1 cellular context compared by ENCODE assay signal in the genomic region with DNA sequence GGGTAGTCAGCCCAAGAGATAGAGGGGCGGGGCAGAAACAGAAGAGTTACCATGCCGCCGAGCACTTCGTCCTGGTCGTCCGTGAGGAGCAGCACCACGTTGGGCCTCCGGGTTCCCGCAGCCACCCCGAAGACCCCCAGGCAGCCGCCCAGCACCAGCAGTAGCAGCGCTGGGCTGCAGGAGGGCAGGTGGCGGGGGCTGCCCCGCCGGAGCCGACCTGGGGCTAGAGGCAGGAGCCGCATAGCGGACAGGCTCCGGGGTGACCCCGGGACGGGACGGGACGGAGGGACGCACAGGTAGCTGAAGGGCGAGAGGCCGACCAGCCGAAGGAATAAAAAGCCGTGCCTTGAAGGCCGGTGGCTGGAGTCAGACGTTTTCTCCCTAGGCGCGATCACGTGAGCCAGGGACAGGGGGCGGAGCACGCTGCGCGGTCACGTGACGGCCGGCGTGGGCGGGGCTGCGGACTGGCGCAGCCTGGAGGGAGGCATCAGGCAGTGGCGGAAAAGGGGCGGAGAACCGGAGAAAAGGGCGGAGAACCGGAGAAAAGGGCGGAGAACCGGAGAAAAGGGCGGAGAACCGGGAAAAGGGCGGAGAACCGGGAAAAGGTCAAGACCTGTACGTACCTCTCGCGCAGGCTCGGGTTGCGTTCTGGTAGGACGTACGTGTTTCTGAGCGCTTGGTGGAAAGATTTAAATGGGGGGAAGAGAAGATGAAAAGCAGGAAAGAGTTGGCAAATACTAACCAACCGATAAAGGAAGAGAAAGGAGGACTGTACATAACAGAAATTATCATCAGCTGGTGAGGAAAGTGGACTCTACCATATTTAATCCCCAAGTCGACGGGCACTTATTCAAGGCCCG.
TF ChIP-seq lines count a peak whose summit lies in the region.

Gene GNS, minus strand, starts transcription at position 372 of the 860 bp plus-strand sequence. Its CDS starts 130 bp downstream, at position 242.

TF ChIP-seq in GM12878, 131 proteins besides CTCF, POLR2A, EP300 and RAD21 (continued from another document):
- TF ChIP-seq RELA (IDR thresholded peaks at IDR 0.05; ENCODE audit: borderline replicate concordance, partially characterized antibody) = peak; percentile 87
- TF ChIP-seq, protein P1, sequence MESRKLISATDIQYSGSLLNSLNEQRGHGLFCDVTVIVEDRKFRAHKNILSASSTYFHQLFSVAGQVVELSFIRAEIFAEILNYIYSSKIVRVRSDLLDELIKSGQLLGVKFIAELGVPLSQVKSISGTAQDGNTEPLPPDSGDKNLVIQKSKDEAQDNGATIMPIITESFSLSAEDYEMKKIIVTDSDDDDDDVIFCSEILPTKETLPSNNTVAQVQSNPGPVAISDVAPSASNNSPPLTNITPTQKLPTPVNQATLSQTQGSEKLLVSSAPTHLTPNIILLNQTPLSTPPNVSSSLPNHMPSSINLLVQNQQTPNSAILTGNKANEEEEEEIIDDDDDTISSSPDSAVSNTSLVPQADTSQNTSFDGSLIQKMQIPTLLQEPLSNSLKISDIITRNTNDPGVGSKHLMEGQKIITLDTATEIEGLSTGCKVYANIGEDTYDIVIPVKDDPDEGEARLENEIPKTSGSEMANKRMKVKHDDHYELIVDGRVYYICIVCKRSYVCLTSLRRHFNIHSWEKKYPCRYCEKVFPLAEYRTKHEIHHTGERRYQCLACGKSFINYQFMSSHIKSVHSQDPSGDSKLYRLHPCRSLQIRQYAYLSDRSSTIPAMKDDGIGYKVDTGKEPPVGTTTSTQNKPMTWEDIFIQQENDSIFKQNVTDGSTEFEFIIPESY (IDR thresholded peaks at IDR 0.05) = no peak
- TF ChIP-seq SRF (IDR thresholded peaks at IDR 0.05; ENCODE audit: low read depth in 2 of 2, low read length in 2 of 2) = no peak
- no peak for TF ChIP-seq CBX3 (IDR thresholded peaks at IDR 0.05; ENCODE audit: borderline replicate concordance, low read depth)
- peak; percentile 54; the same call in 1 of the 2 replicates for TF ChIP-seq GATAD2B (conservative IDR thresholded peaks at IDR 0.05; ENCODE audit: low read depth)
- no peak for TF ChIP-seq E2F8 (IDR thresholded peaks at IDR 0.05; ENCODE audit: low read depth, partially characterized antibody)
- TF ChIP-seq ZNF217 (IDR thresholded peaks at IDR 0.05) = no peak
- TF ChIP-seq ZNF274 (IDR thresholded peaks at IDR 0.05; ENCODE audit: insufficient read depth, insufficient read length) = no peak
- TF ChIP-seq IKZF1 (conservative IDR thresholded peaks at IDR 0.05) = peak; percentile 87
- TF ChIP-seq PAX5 (IDR thresholded peaks at IDR 0.05; ENCODE audit: borderline replicate concordance, low read depth, low read length) = no peak
- TF ChIP-seq SMARCA5 (IDR thresholded peaks at IDR 0.05) = no peak
- 0 out of 2 replicates have a peak, but pooled peaks have one; percentile 14 for TF ChIP-seq TARDBP (IDR thresholded peaks at IDR 0.05; ENCODE audit: borderline replicate concordance)
- TF ChIP-seq, protein P2, sequence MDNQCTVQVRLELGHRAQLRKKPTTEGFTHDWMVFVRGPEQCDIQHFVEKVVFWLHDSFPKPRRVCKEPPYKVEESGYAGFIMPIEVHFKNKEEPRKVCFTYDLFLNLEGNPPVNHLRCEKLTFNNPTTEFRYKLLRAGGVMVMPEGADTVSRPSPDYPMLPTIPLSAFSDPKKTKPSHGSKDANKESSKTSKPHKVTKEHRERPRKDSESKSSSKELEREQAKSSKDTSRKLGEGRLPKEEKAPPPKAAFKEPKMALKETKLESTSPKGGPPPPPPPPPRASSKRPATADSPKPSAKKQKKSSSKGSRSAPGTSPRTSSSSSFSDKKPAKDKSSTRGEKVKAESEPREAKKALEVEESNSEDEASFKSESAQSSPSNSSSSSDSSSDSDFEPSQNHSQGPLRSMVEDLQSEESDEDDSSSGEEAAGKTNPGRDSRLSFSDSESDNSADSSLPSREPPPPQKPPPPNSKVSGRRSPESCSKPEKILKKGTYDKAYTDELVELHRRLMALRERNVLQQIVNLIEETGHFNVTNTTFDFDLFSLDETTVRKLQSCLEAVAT (IDR thresholded peaks at IDR 0.05) = no peak
- peak; percentile 78 for TF ChIP-seq EED (IDR thresholded peaks at IDR 0.05; ENCODE audit: low read depth)
- peak; percentile 21; the same call in 1 of the 2 replicates for TF ChIP-seq PML (IDR thresholded peaks at IDR 0.05; ENCODE audit: low read length)
- no peak; the same call in 1 of the 2 replicates for TF ChIP-seq HDGF (IDR thresholded peaks at IDR 0.05)
TF ChIP-seq in GM12878: peak in this region for 40.
